Comparison of ENCODE assay signal across 19 cellular contexts in the genomic region with DNA sequence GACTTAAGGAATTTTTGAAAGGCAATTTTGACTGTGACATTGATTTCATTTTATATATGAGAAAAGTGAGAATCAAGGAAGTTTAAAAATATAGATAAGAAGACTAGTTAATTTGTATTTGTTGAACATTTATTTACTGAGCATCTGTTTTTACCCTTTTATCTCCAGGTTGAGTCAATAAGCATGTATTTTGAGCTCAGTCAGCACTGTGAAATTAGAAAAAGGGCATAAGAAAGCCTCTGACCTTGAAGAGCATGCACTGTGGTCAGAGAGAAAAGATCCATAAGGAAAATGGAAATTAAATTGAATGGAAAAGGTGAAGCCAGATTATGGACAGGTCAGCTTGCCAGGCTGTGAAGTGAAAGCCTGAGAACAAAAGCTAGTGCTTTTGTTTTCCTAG. TPM values are rescaled to one million over a fixed set of nuclear protein-coding genes. Genes with fewer than 3 reads are reported as not detected.
DNase-seq lines count a peak whose midpoint lies in the region; ATAC-seq, FAIRE-seq and TF ChIP-seq lines count a peak whose summit lies in the region.
"Had no signal": no experiment of that assay in that cellular context is flagged by ENCODE, and none has a peak within 500 bp of the region (broad histone marks: within the 10 kb centered on the region; RNA-seq: fewer than 3 reads in every experiment).

No MANE protein-coding gene starts in this region.

- no peak for TF ChIP-seq EP300 in HepG2 (IDR thresholded peaks at IDR 0.05; ENCODE audit: low read depth in 2 of 2, low read length in 2 of 2)
- TF ChIP-seq EP300 in HepG2 (CRISPR knock-in tag; IDR thresholded peaks at IDR 0.05; ENCODE audit: borderline replicate concordance), result no peak

- H3K4me3 ChIP-seq in GM23338 (no peak overlapping the region), HepG2 (replicated peaks in 1 of 3; ENCODE audit: insufficient read depth in 1 of 3, low read depth in 2 of 3, low read length in 3 of 3) (no peak overlapping the region)
- H3K4me3 ChIP-seq: A549, BLaER1 had no signal

- H3K36me3 Mint-ChIP-seq in GM23338 (ENCODE audit: low read depth), result peaks cover 2% of the 10 kb centered on the region; the same call in 1 of the 3 replicates
- H3K36me3 Mint-ChIP-seq in activated naive CD4-positive, alpha-beta T cell treated with anti-CD3 and anti-CD28 coated beads, Interleukin-2, amount 50 U/mL, for 72 hours, result peaks cover 2 to 19% of the 10 kb centered on the region in 2 donors

- no peak for DNase-seq in GM23338 (ENCODE audit: low spot score)
- no peak for DNase-seq in HepG2 (ENCODE audit: low spot score)
- no peak for DNase-seq in activated naive CD4-positive, alpha-beta T cell treated with anti-CD3 and anti-CD28 coated beads, Interleukin-2, amount 50 U/mL, for 16 hours
- no peak for DNase-seq in COLO668 (lab: John Stamatoyannopoulos, UW; ENCODE audit: unreplicated experiment)
- no peak for DNase-seq in activated naive CD4-positive, alpha-beta T cell treated with anti-CD3 and anti-CD28 coated beads, Interleukin-2, amount 50 U/mL, for 72 hours (ENCODE audit: low spot score in 2 of 2)
- DNase-seq: CD8-positive, alpha-beta T cell; DMS53; HCEC 1CT; NCI-H1105 treated with DMSO at 0.1 percent for 48 hours; NCI-H1694; NCI-H2081 treated with DMSO at 0.1 percent for 48 hours; NCI-H748 treated with DMSO at 0.1 percent for 48 hours; OCI-M1; Right ventricle myocardium superior; SW 1271 had no signal

- peaks cover 19% of the 10 kb centered on the region for H3K4me1 Mint-ChIP-seq in GM23338

- FAIRE-seq in HepG2 (lab: Jason Lieb, UNC), result no peak
- FAIRE-seq: A549 had no signal

- no peaks in the 10 kb centered on the region for H3K9me2 ChIP-seq in GM23338 (ENCODE audit: insufficient read depth)

- H3K9ac ChIP-seq in HepG2 (ENCODE audit: insufficient read depth, low read depth, low read length), result no peak overlapping the region
- H3K9ac ChIP-seq: BLaER1 had no signal

- H2AFZ ChIP-seq in GM23338 (no peak overlapping the region), HepG2 (ENCODE audit: low read length) (no peak overlapping the region)

- in situ Hi-C loops in HepG2 (cut with HindIII; ENCODE audit: extremely low pct_ligation_motif_present, low pct_unique_long_range_greater_than_20kb), result no loop called here

- TF ChIP-seq POLR2A in HepG2 (IDR thresholded peaks at IDR 0.05; ENCODE audit: insufficient read depth in 1 of 2, low read depth in 2 of 2, low read length in 2 of 2), result no peak

- H3K9me3 ChIP-seq in HepG2 (ENCODE audit: low read length), result no peaks in the 10 kb centered on the region
- H3K9me3 ChIP-seq: A549, BLaER1 had no signal

- H3K79me2 ChIP-seq in GM23338 (replicated peaks; ENCODE audit: insufficient read depth) (no peaks in the 10 kb centered on the region), HepG2 (ENCODE audit: insufficient read depth, low read length) (peaks cover 92% of the 10 kb centered on the region)

- H4K20me1 ChIP-seq in GM23338 (replicated peaks; ENCODE audit: insufficient read depth) (no peaks in the 10 kb centered on the region), HepG2 (ENCODE audit: insufficient read depth, low read length) (peaks cover 70% of the 10 kb centered on the region)
- H4K20me1 ChIP-seq: BLaER1 had no signal

- H3K27me3 Mint-ChIP-seq in GM23338 (ENCODE audit: insufficient read depth, low read depth, poor library complexity), result peaks cover 2% of the 10 kb centered on the region

- TF ChIP-seq CTCF in 22Rv1 (IDR thresholded peaks at IDR 0.05), result no peak
- TF ChIP-seq CTCF in GM23338 (conservative IDR thresholded peaks at IDR 0.05; ENCODE audit: low read depth in 2 of 2), result no peak
- TF ChIP-seq CTCF in VCaP (conservative IDR thresholded peaks at IDR 0.05), result no peak
- no peak for TF ChIP-seq CTCF in HepG2 (CRISPR knock-in tag; IDR thresholded peaks at IDR 0.05)

- H3K27ac Mint-ChIP-seq in GM23338, result peak overlapping the region; percentile 35; the same call in 1 of the 2 replicates
- no peak overlapping the region for H3K27ac Mint-ChIP-seq in activated naive CD4-positive, alpha-beta T cell treated with anti-CD3 and anti-CD28 coated beads, Interleukin-2, amount 50 U/mL, for 72 hours
- H3K27ac Mint-ChIP-seq: CD8-positive, alpha-beta T cell had no signal

- no peak for TF ChIP-seq RAD21 in HepG2 (CRISPR knock-in tag; IDR thresholded peaks at IDR 0.05)

- POLR2A ChIA-PET in HepG2 (lab: Yijun Ruan, JAX), result interaction anchor here (0.8 to 1.2 kb wide), 2 partner anchors 9 to 52 kb away, joined by 3 to 5 read pairs; no protein-coding TSS in a partner anchor

- no peaks in the 10 kb centered on the region for H3F3A ChIP-seq in GM23338 (replicated peaks; ENCODE audit: low read depth)

- ATAC-seq in GM23338 (no peak), HepG2 (no peak)
- ATAC-seq in activated naive CD4-positive, alpha-beta T cell treated with anti-CD3 and anti-CD28 coated beads, Interleukin-2, amount 50 U/mL, for 72 hours, result no peak
- ATAC-seq: A549; CD8-positive, alpha-beta T cell had no signal

- peak overlapping the region; percentile 39 for H3K27ac ChIP-seq in 22Rv1
- H3K27ac ChIP-seq in GM23338 (ENCODE audit: low read depth), result no peak overlapping the region
- peak overlapping the region; percentile 6; the same call in 1 of the 2 replicates for H3K27ac ChIP-seq in VCaP
- H3K27ac ChIP-seq in HepG2 (ENCODE audit: extremely low read length, insufficient read depth, low read length), result peak overlapping the region; percentile 31
- H3K27ac ChIP-seq: A549, BLaER1 had no signal

- H3K4me2 ChIP-seq in GM23338, result no peak overlapping the region
- H3K4me2 ChIP-seq in HepG2 (ENCODE audit: low read depth, low read length), result no peak overlapping the region
- H3K4me2 ChIP-seq: A549 had no signal

- BruUV-seq in HepG2 (replicated peaks; lab: Mats Ljungman, UMichigan), result no TSS peak

- intact Hi-C loops in HepG2 (cut with micrococcal nuclease; ENCODE audit: unreplicated experiment), result no loop called here

- CTCF ChIA-PET in HepG2 (lab: Yijun Ruan, JAX; ENCODE audit: low intra/inter-chr PET ratio, low total read pairs), result no interaction called here

- H3K4me1 ChIP-seq in GM23338 (ENCODE audit: insufficient read depth), result peaks cover 9% of the 10 kb centered on the region
- peaks cover 84% of the 10 kb centered on the region for H3K4me1 ChIP-seq in HepG2 (ENCODE audit: insufficient read depth, low read length)

- no peak overlapping the region for H3K4me3 Mint-ChIP-seq in GM23338
- H3K4me3 Mint-ChIP-seq: CD8-positive, alpha-beta T cell had no signal

- no peaks in the 10 kb centered on the region for H3K27me3 ChIP-seq in GM23338 (ENCODE audit: insufficient read depth)
- H3K27me3 ChIP-seq in HepG2 (ENCODE audit: control insufficient read depth in 1 of 2, insufficient read depth in 2 of 2, low read length in 2 of 2), result no peaks in the 10 kb centered on the region
- H3K27me3 ChIP-seq: BLaER1 had no signal

- H3K36me3 ChIP-seq in GM23338 (ENCODE audit: insufficient read depth) (no peaks in the 10 kb centered on the region), HepG2 (replicated peaks in 1 of 2; ENCODE audit: control insufficient read depth in 1 of 2, insufficient read depth in 2 of 2, low read length in 2 of 2) (peaks cover 12 to 49% of the 10 kb centered on the region in 2 experiments)
- H3K36me3 ChIP-seq: BLaER1 had no signal

- no peaks in the 10 kb centered on the region for H3K9me3 Mint-ChIP-seq in GM23338
- H3K9me3 Mint-ChIP-seq in activated naive CD4-positive, alpha-beta T cell treated with anti-CD3 and anti-CD28 coated beads, Interleukin-2, amount 50 U/mL, for 72 hours, result no peaks in the 10 kb centered on the region
- H3K9me3 Mint-ChIP-seq: CD8-positive, alpha-beta T cell had no signal

TF ChIP-seq in HepG2, 621 proteins besides CTCF, POLR2A, EP300 and RAD21 (continues in another document):
- TF ChIP-seq PITX1 (CRISPR knock-in tag; IDR thresholded peaks at IDR 0.05), result no peak
- no peak for TF ChIP-seq POLR2AphosphoS5 (IDR thresholded peaks at IDR 0.05; ENCODE audit: low read depth, low read length)
- no peak for TF ChIP-seq THAP8 (CRISPR knock-in tag; IDR thresholded peaks at IDR 0.05; ENCODE audit: borderline replicate concordance)
- no peak for TF ChIP-seq THAP11 (CRISPR knock-in tag; IDR thresholded peaks at IDR 0.05)
- no peak for TF ChIP-seq ARNT2 (CRISPR knock-in tag; IDR thresholded peaks at IDR 0.05; ENCODE audit: low read depth)
- TF ChIP-seq HIVEP1 (CRISPR knock-in tag; IDR thresholded peaks at IDR 0.05), result no peak
- TF ChIP-seq XRCC5 (optimal IDR thresholded peaks at IDR 0.05; ENCODE audit: low read length), result no peak

RNA-seq across cellular contexts. Expression of gene ELL2, which starts 44.4 kb away (rescaled TPM):
- total RNA-seq in GM23338 (2014; rRNA removed; shearing (Covaris generic)), result 17.7 and 32.6 TPM in 2 replicates
- polyA plus RNA-seq in GM23338 (2016; fragmentation: Nextera tagmentation; extraction: Ambion mirVana) (5.8 and 7.4 TPM in 2 replicates), HepG2 (2011; rRNA removed) (75.7 and 97.1 TPM in 2 replicates)
- 64.5 and 78.9 TPM in 2 replicates for total RNA-seq in HepG2 (2016; rRNA removed; fragmentation: Illumina TruSeq; extraction: Trizol)
- total RNA-seq in HepG2 (2016; cell fraction: cytosol; rRNA removed; fragmentation: Illumina TruSeq; extraction: Trizol; ENCODE audit: low read depth), result 19.2 and 20.4 TPM in 2 replicates
- total RNA-seq in HepG2 (2016; cell fraction: insoluble cytoplasmic fraction; rRNA removed; fragmentation: Illumina TruSeq; extraction: Trizol), result 69.3 and 74.8 TPM in 2 replicates
- 73.2 and 75.4 TPM in 2 replicates for total RNA-seq in HepG2 (2016; cell fraction: membrane; rRNA removed; fragmentation: Illumina TruSeq; extraction: Trizol)
- total RNA-seq in HepG2 (2016; cell fraction: nucleus; rRNA removed; fragmentation: Illumina TruSeq; extraction: Trizol), result 121 and 123 TPM in 2 replicates
- polyA plus RNA-seq in HepG2 (2011; cell fraction: cytosol; rRNA removed), result 40.8 and 54.3 TPM in 2 replicates
- 68.9 and 74.9 TPM in 2 replicates for polyA plus RNA-seq in HepG2 (2011; cell fraction: nucleus; rRNA removed)
- 87.7 and 101 TPM in 2 replicates for polyA plus RNA-seq in HepG2 (2012)
- polyA plus RNA-seq in HepG2 (2016; cell fraction: cytosol; fragmentation: Illumina TruSeq; extraction: Trizol; ENCODE audit: low read depth), result 13.4 and 15.1 TPM in 2 replicates
- 81.1 and 83.2 TPM in 2 replicates for polyA plus RNA-seq in HepG2 (2016; cell fraction: insoluble cytoplasmic fraction; fragmentation: Illumina TruSeq; extraction: Trizol; ENCODE audit: low read depth)
- 49.0 and 50.1 TPM in 2 replicates for polyA plus RNA-seq in HepG2 (2016; cell fraction: membrane; fragmentation: Illumina TruSeq; extraction: Trizol; ENCODE audit: low read depth)
- polyA plus RNA-seq in HepG2 (2016; cell fraction: nucleus; fragmentation: Illumina TruSeq; extraction: Trizol; ENCODE audit: insufficient read depth, low read depth), result 115 and 124 TPM in 2 replicates
- polyA minus RNA-seq in HepG2 (2011; rRNA and poly(A)+ RNA removed; ENCODE audit: low replicate concordance), result 37.6 and 93.4 TPM in 2 replicates
- 82.9 and 96.7 TPM in 2 replicates for polyA minus RNA-seq in HepG2 (2011; cell fraction: cytosol; rRNA and poly(A)+ RNA removed)
- 685 and 799 TPM in 2 replicates for polyA minus RNA-seq in HepG2 (2011; cell fraction: nucleus; rRNA and poly(A)+ RNA removed)
- total RNA-seq in activated naive CD4-positive, alpha-beta T cell treated with anti-CD3 and anti-CD28 coated beads, Interleukin-2, amount 50 U/mL, for 72 hours, result 100 to 1,000 TPM in 1 of 2 donors, 10 to 100 TPM in 1; 41.1 to 110 TPM
